15 cellular contexts compared by ENCODE assay signal in the genomic region with DNA sequence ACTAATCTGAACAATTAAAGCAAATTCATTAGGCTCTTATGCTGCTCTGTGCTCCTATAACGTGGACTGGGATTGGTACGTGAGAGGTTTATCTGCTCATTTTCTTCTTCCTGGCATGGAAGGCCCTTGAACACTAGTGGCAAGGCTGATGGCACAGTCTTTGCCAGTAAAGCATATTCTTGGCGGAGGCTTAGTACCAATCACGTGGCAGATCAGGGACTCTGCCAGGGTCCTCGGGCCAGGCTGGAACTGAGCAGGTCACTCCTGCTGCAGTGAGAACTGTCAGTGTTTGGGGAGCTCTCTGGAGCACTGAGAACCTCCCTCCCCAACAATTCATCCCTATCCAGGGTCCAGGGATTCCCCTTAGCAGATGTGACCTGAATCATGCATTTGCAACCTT. TPM values are rescaled to one million over a fixed set of nuclear protein-coding genes. Genes with fewer than 3 reads are reported as not detected.
DNase-seq lines count a peak whose midpoint lies in the region; ATAC-seq and TF ChIP-seq lines count a peak whose summit lies in the region.
"Had no signal": no experiment of that assay in that cellular context is flagged by ENCODE, and none has a peak within 500 bp of the region (broad histone marks: within the 10 kb centered on the region; RNA-seq: fewer than 3 reads in every experiment).

No MANE protein-coding gene starts in this region.

- no peaks in the 10 kb centered on the region for H3K4me1 ChIP-seq in right atrium auricular region

- no peaks in the 10 kb centered on the region for H3K9me3 ChIP-seq in right atrium auricular region

- no peak for DNase-seq in Right ventricle myocardium inferior (ENCODE audit: missing footprints)
- DNase-seq in right atrium auricular region (ENCODE audit: low spot score), result no peak
- DNase-seq in head of caudate nucleus, result peak in 23 of 42 donors; percentile 3 to 55 (median 25)
- DNase-seq in islet precursor cell, result peak; percentile 9
- no peak for DNase-seq in NCI-H69 (lab: John Stamatoyannopoulos, UW)
- no peak for DNase-seq in COLO829 (ENCODE audit: low spot score)
- no peak for DNase-seq in D341Med (ENCODE audit: low spot score)
- DNase-seq: HCEC 1CT, NCI-H1092, NCI-H1694 treated with DMSO at 0.1 percent for 48 hours, NCI-H82, SHP77 had no signal

- intact Hi-C loops in Right ventricle myocardium inferior (cut with DNase I), result no loop called here
- intact Hi-C loops in head of caudate nucleus (cut with DNase I), result no loop called here

- no peak for TF ChIP-seq CTCF in right atrium auricular region (IDR thresholded peaks at IDR 0.05)

- H3K36me3 ChIP-seq in right atrium auricular region, result no peaks in the 10 kb centered on the region

- H3K27me3 ChIP-seq in right atrium auricular region, result no peaks in the 10 kb centered on the region

- peak overlapping the region in 1 of 2 donors; percentile 57 for H3K27ac ChIP-seq in right atrium auricular region

- ATAC-seq in Right ventricle myocardium inferior (peak; percentile 82), GM21390 (IDR thresholded peaks at IDR 0.05; ENCODE audit: unreplicated experiment) (no peak)
- ATAC-seq: Panc1 had no signal

- H3K4me3 ChIP-seq in right atrium auricular region, result no peak overlapping the region

RNA-seq across cellular contexts. Expression of gene ALPK2, which starts 3.7 kb away (rescaled TPM):
- total RNA-seq in Right ventricle myocardium inferior (243 TPM), right atrium auricular region (100 to 1,000 TPM; 160 to 166 TPM)
- total RNA-seq: HT-29 had no signal

RNA-seq across cellular contexts. Expression of gene MALT1, which starts 38.7 kb away (rescaled TPM):
- 11.8 TPM for total RNA-seq in Right ventricle myocardium inferior
- total RNA-seq in right atrium auricular region, result 10 to 100 TPM in 1 of 2 donors, 1 to 10 TPM in 1; 9.9 to 10.9 TPM

Comparison
In these comparisons a context has a peak if more than half of its experiments do, and no peak if none do; other contexts are left out.
1. DNase-seq: peak in head of caudate nucleus (23 of 42) and islet precursor cell (single experiment); none in Right ventricle myocardium inferior (single experiment), right atrium auricular region (single experiment), NCI-H69 (single experiment), COLO829 (single experiment) and D341Med (single experiment).